Comparison of ENCODE assay signal across 3 cellular contexts in the genomic region with DNA sequence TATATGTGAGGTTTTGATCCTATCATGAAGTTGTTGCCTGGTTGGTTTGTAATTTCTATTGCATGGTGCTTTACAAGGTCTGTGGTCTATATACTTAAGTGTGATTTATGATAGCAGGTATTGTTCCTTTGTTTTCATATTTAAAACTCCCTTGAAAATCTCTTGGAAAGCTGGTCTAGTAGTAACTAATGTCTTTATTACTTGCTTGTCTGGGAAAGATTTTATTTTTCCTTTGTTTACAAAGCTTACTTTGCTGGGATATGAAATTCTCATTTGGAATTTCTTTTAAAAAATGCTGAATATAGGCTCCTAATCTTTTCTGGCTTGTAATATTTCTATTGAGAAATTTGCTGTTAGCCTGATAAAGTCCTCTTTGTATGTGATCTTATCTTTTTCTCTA.
"Had no signal": no experiment of that assay in that cellular context is flagged by ENCODE, and none has a peak within 500 bp of the region (broad histone marks: within the 10 kb centered on the region; RNA-seq: fewer than 3 reads in every experiment).

No MANE protein-coding gene starts in this region.

- H3K4me3 ChIP-seq: GM12878 had no signal

- DNase-seq: GDM1, GF-D8 had no signal
